Comparison of ENCODE assay signal across 8 cellular contexts in the genomic region with DNA sequence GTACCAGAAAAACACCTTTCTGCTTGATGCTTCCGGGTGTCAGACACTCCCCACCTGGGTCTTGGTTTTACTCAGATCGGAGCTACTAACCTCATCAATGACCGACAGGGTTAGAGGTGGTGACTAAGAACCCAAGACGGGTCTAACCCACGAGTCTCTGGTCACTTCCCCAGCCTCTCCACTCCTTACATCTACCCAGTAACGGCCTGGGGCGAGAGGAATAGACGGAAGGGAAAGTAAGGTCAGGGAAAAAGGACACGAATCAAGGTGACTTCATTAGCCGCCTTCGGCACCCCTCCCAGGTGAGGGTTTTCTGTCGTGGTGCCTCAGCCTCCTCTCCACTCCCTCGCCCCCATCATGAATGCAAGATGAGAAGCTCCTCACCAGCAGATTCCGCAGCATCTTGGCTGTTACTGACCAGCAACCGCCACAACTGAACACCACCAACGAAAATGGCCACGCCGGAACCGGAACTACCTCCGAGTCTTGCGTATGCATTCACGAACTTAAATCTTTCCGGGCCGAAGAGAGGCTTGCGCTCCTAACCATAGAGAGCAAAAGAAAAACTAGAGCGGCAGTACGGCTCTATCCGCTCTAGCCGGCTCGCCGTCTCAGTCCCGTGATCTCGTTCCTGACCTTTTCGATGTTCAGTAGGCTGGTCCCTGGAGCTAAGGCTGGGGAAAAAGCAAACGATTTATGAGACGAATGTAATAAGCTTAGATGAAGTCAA. TPM values are rescaled to one million over a fixed set of nuclear protein-coding genes. Genes with fewer than 3 reads are reported as not detected.
A peak's percentile ranks its signal among the peaks of the same experiment; 100 is the strongest.
DNase-seq lines count a peak whose midpoint lies in the region; ATAC-seq and TF ChIP-seq lines count a peak whose summit lies in the region.

A gene with protein sequence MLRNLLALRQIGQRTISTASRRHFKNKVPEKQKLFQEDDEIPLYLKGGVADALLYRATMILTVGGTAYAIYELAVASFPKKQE (minus strand): TSS at position 469 of the 730 bp plus-strand sequence. CDS start 67 bp downstream, at position 402.

- H3K9me3 ChIP-seq in H9 (ENCODE audit: control insufficient read depth, low read depth, low read length) (no peaks in the 10 kb centered on the region), MG63 (no peaks in the 10 kb centered on the region)

- peaks cover 0 to 3% of the 10 kb centered on the region in 2 experiments; a peak in 2 of 5 replicates for H3K9me3 Mint-ChIP-seq in H9
- no peaks in the 10 kb centered on the region for H3K9me3 Mint-ChIP-seq in natural killer cell treated with Interleukin-12 subunit alpha and Interleukin-12 subunit beta and Interleukin-15 and Interleukin-18, amount 100 ng/mL, for 72 hours

- ATAC-seq in natural killer cell treated with Interleukin-12 subunit alpha and Interleukin-12 subunit beta and Interleukin-15 and Interleukin-18, amount 100 ng/mL, for 72 hours = peak; percentile 99
- peak; percentile 99 for ATAC-seq in stimulated activated naive CD8-positive, alpha-beta T cell treated with anti-CD3 and anti-CD28 coated beads, Interleukin-15, Interleukin-2, amounts not matched to agents 100 U/mL and 50 U/mL, for 24 hours

- no CpG with 5 or more reads among the region's 36 CpGs for WGBS in H9 (ENCODE audit: extremely low coverage, insufficient read length, low lambda C conversion rate)

- no peaks in the 10 kb centered on the region for H3K79me1 ChIP-seq in H9 (ENCODE audit: insufficient read depth, low read depth, low read length, poor library complexity, severe bottlenecking)

- no peak within 1 kb of the TSS for H2BK15ac ChIP-seq in H9 (ENCODE audit: low read depth, low read length)

- no peak within 1 kb of the TSS for H2BK12ac ChIP-seq in H9 (ENCODE audit: insufficient read length, low read depth, low read length)

- peak within 1 kb of the TSS; percentile 98 to 99 (median 99) for H3K27ac Mint-ChIP-seq in H9
- peak within 1 kb of the TSS; percentile 94 to 98 for H3K27ac Mint-ChIP-seq in natural killer cell treated with Interleukin-12 subunit alpha and Interleukin-12 subunit beta and Interleukin-15 and Interleukin-18, amount 100 ng/mL, for 72 hours

- peak within 1 kb of the TSS; percentile 86 for H3K18ac ChIP-seq in H9 (ENCODE audit: insufficient read length, low read depth, low read length)

- H3K79me2 ChIP-seq in H9 (ENCODE audit: insufficient read depth, low read length) = peaks cover 10% of the 10 kb centered on the region; the same call in 1 of the 2 replicates

- peak within 1 kb of the TSS; percentile 43 for H2AFZ ChIP-seq in H9 (ENCODE audit: low read length)

- H3K56ac ChIP-seq in H9 (ENCODE audit: insufficient read length, low read depth, low read length) = no peak within 1 kb of the TSS

- H3K27me3 Mint-ChIP-seq in H9 (ENCODE audit: low read depth) = peaks cover 3% of the 10 kb centered on the region
- peaks cover 14 to 16% of the 10 kb centered on the region in 2 donors for H3K27me3 Mint-ChIP-seq in natural killer cell treated with Interleukin-12 subunit alpha and Interleukin-12 subunit beta and Interleukin-15 and Interleukin-18, amount 100 ng/mL, for 72 hours

- H3K23ac ChIP-seq in H9 (ENCODE audit: insufficient read length, low read depth, low read length) = no peak within 1 kb of the TSS

- H3K27me3 ChIP-seq in H9 (ENCODE audit: insufficient read depth, low read length) (no peaks in the 10 kb centered on the region), MG63 (no peaks in the 10 kb centered on the region)

- peak within 1 kb of the TSS; percentile 77; the same call in 1 of the 2 replicates for H3K14ac ChIP-seq in H9 (ENCODE audit: insufficient read depth, low read length)

- peak within 1 kb of the TSS; percentile 70 for H3K27ac ChIP-seq in H9 (ENCODE audit: insufficient read length, low read depth, low read length)

- H2AK5ac ChIP-seq in H9 (ENCODE audit: insufficient read length, low read length) = no peak within 1 kb of the TSS

- H3K4me1 Mint-ChIP-seq in H9 = peaks cover 6 to 15% of the 10 kb centered on the region in 2 experiments
- H3K4me1 Mint-ChIP-seq in natural killer cell treated with Interleukin-12 subunit alpha and Interleukin-12 subunit beta and Interleukin-15 and Interleukin-18, amount 100 ng/mL, for 72 hours (ENCODE audit: low read depth in 2 of 2) = peaks cover 22% of the 10 kb centered on the region in 2 donors

- H4K8ac ChIP-seq in H9 (replicated peaks; ENCODE audit: insufficient read length, low read depth, low read length) = no peak within 1 kb of the TSS

- H3K4me2 ChIP-seq in H9 (ENCODE audit: insufficient read depth, insufficient read length, low read length) = peak within 1 kb of the TSS; percentile 99

- H3T11ph ChIP-seq in H9 (ENCODE audit: low read length) = no peak within 1 kb of the TSS

- peak within 1 kb of the TSS; percentile 97 to 99 for H3K4me3 Mint-ChIP-seq in H9
- H3K4me3 Mint-ChIP-seq in natural killer cell treated with Interleukin-12 subunit alpha and Interleukin-12 subunit beta and Interleukin-15 and Interleukin-18, amount 100 ng/mL, for 72 hours = peak within 1 kb of the TSS; percentile 95

- H2BK5ac ChIP-seq in H9 (ENCODE audit: insufficient read length, low read length) = peak within 1 kb of the TSS; percentile 23

- peaks cover 22% of the 10 kb centered on the region for H3K36me3 ChIP-seq in MG63

- peak within 1 kb of the TSS; percentile 84 for H3K4me3 ChIP-seq in MG63
- peak within 1 kb of the TSS; percentile 87 for H3K4me3 ChIP-seq in fibroblast of pulmonary artery (replicated peaks; ENCODE audit: low read depth, low read length)

- no peaks in the 10 kb centered on the region for H4K20me1 ChIP-seq in H9 (ENCODE audit: control insufficient read depth, insufficient read depth, insufficient read length)

- TF ChIP-seq CTCF in H9 (conservative IDR thresholded peaks at IDR 0.05) (no peak), fibroblast of pulmonary artery (IDR thresholded peaks at IDR 0.05; ENCODE audit: low read length, missing control alignments) (no peak)

- peak within 1 kb of the TSS; percentile 36 for H4K5ac ChIP-seq in H9 (ENCODE audit: insufficient read length, low read depth, low read length)

- H3K9ac ChIP-seq in H9 (ENCODE audit: extremely low read depth, insufficient read length, low read length) = peak within 1 kb of the TSS; percentile 93

- peaks cover 24 to 32% (median 28%) of the 10 kb centered on the region in 3 experiments for H3K36me3 Mint-ChIP-seq in H9 (ENCODE audit: insufficient read depth in 1 of 3, low read depth in 3 of 3)
- peaks cover 17% of the 10 kb centered on the region for H3K36me3 Mint-ChIP-seq in natural killer cell treated with Interleukin-12 subunit alpha and Interleukin-12 subunit beta and Interleukin-15 and Interleukin-18, amount 100 ng/mL, for 72 hours

- no peaks in the 10 kb centered on the region for H3K4me1 ChIP-seq in H9 (ENCODE audit: insufficient read depth, low read length)

- no peak within 1 kb of the TSS for H2BK20ac ChIP-seq in H9 (ENCODE audit: low read depth, low read length, poor library complexity, severe bottlenecking)

- no peak within 1 kb of the TSS for H4K91ac ChIP-seq in H9 (ENCODE audit: insufficient read length, low read depth, low read length)

- H2BK120ac ChIP-seq in H9 (ENCODE audit: low read depth, low read length, poor library complexity, severe bottlenecking) = no peak within 1 kb of the TSS

- H3K23me2 ChIP-seq in H9 (ENCODE audit: insufficient read length, low read depth, low read length, poor library complexity, severe bottlenecking) = peaks cover 8% of the 10 kb centered on the region

- DNase-seq in ELR (ENCODE audit: low read depth) = peak; percentile 99
- DNase-seq in H9 = peak; percentile 95
- DNase-seq in MG63 = peak; percentile 92
- DNase-seq in SHP77 treated with DMSO at 0.1 percent for 48 hours (lab: John Stamatoyannopoulos, UW) = peak; percentile 94
- peak; percentile 95 for DNase-seq in activated effector memory CD4-positive, alpha-beta T cell treated with anti-CD3 and anti-CD28 coated beads, Interleukin-2, amount 50 U/mL, for 16 hours
- DNase-seq in fibroblast of pulmonary artery (ENCODE audit: low read depth) = peak; percentile 99
- DNase-seq in natural killer cell treated with Interleukin-12 subunit alpha and Interleukin-12 subunit beta and Interleukin-15 and Interleukin-18, amount 100 ng/mL, for 72 hours (ENCODE audit: low spot score) = peak; percentile 90
- peak; percentile 80 for DNase-seq in stimulated activated naive CD8-positive, alpha-beta T cell treated with anti-CD3 and anti-CD28 coated beads, Interleukin-15, Interleukin-2, amounts not matched to agents 100 U/mL and 50 U/mL, for 24 hours

- H3K4ac ChIP-seq in H9 (ENCODE audit: low read depth, low read length) = no peak within 1 kb of the TSS

RNA-seq across cellular contexts. Expression of the gene that starts here (rescaled TPM):
- total RNA-seq in H9 (2021) = 508 and 516 TPM in 2 replicates
- total RNA-seq in MG63 (2014; rRNA removed; shearing (Covaris generic); ENCODE audit: low replicate concordance) = 187 and 302 TPM in 2 replicates
- 100 to 1,000 TPM; 108 to 521 TPM for total RNA-seq in natural killer cell treated with Interleukin-12 subunit alpha and Interleukin-12 subunit beta and Interleukin-15 and Interleukin-18, amount 100 ng/mL, for 72 hours

Comparison
In these comparisons a context has a peak if more than half of its experiments do, and no peak if none do; other contexts are left out.
1. Peak in every context shown above with its lines: DNase-seq, ATAC-seq, H3K4me3 ChIP-seq and H3K27ac ChIP-seq.